ENCODE assay signal across 1 cellular context in the genomic region with DNA sequence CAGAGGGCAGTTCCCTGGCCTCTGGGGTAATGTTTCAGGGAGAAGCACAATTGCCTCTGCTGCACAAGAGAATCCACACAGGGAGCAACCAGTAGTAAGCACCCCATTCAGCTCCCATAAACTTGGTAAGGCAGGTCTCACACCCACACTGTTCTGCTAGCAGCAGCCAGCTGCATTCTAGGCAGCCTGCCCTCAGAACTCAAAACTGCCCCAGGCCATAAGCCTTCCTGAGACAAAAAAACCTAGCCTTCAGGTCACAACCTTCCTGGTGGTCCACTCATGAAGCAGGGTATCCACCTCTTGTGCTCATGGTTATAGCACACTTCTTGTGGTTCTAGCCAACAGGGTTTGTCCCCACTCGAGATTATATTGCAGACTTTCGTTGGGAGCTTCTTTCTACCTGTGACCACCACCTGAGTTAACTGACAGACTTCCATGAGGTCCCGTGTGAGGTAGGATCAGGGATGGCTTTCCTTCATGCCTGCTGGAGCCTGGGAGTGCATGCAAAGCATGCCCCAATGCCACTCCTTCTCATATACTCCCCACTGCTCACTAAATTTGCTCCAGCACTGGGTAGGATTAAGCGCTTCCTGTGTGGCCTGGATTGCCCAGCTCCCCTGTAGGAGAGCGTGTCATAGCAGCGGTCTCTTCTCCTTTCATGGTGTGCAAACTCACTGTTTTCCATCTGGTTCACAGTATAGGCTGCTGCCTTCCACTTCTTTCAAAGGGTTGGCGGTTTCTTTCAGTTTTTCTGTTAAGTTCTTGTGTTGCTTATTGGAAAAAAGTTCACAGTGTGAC.
TF ChIP-seq lines count a peak whose summit lies in the region.

No MANE protein-coding gene starts in this region.

TF ChIP-seq in IMR-90, 13 proteins besides CTCF, POLR2A, EP300 and RAD21 (continued from another document):
- no peak for TF ChIP-seq MXI1 (IDR thresholded peaks at IDR 0.05; ENCODE audit: borderline replicate concordance, low read depth, low read length)
- TF ChIP-seq MAZ (IDR thresholded peaks at IDR 0.05; ENCODE audit: borderline replicate concordance, low read depth, low read length), result no peak
- TF ChIP-seq, protein P1, sequence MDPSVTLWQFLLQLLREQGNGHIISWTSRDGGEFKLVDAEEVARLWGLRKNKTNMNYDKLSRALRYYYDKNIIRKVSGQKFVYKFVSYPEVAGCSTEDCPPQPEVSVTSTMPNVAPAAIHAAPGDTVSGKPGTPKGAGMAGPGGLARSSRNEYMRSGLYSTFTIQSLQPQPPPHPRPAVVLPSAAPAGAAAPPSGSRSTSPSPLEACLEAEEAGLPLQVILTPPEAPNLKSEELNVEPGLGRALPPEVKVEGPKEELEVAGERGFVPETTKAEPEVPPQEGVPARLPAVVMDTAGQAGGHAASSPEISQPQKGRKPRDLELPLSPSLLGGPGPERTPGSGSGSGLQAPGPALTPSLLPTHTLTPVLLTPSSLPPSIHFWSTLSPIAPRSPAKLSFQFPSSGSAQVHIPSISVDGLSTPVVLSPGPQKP (IDR thresholded peaks at IDR 0.05; ENCODE audit: borderline replicate concordance, low read depth, low read length), result no peak
- no peak for TF ChIP-seq FOS (IDR thresholded peaks at IDR 0.05; ENCODE audit: low read depth, low read length)
- TF ChIP-seq SMC3 (IDR thresholded peaks at IDR 0.05; ENCODE audit: low read depth, low read length), result no peak
- TF ChIP-seq BHLHE40 (IDR thresholded peaks at IDR 0.05; ENCODE audit: low read depth, low read length), result no peak
- TF ChIP-seq NFE2L2 (IDR thresholded peaks at IDR 0.05; ENCODE audit: low read depth, low read length), result no peak
- TF ChIP-seq, protein P2, sequence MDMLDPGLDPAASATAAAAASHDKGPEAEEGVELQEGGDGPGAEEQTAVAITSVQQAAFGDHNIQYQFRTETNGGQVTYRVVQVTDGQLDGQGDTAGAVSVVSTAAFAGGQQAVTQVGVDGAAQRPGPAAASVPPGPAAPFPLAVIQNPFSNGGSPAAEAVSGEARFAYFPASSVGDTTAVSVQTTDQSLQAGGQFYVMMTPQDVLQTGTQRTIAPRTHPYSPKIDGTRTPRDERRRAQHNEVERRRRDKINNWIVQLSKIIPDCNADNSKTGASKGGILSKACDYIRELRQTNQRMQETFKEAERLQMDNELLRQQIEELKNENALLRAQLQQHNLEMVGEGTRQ (IDR thresholded peaks at IDR 0.05; ENCODE audit: low read depth, low read length), result no peak
- no peak for TF ChIP-seq CEBPB (IDR thresholded peaks at IDR 0.05; ENCODE audit: low read depth, low read length)
